In genomic region chr1:156537027-156537426, GRCh38 we compare ENCODE assay signal across 9 cellular contexts. TPM values are rescaled to one million over a fixed set of nuclear protein-coding genes. Genes with fewer than 3 reads are reported as not detected.
"Had no signal": no experiment of that assay in that cellular context is flagged by ENCODE, and none has a peak within 500 bp of the region (broad histone marks: within the 10 kb centered on the region; RNA-seq: fewer than 3 reads in every experiment).

No MANE protein-coding gene starts in this region.

- H3K9me3 ChIP-seq: HAP-1 had no signal

- H3K27ac ChIP-seq: GM23248 had no signal

- H3K4me3 ChIP-seq: GM23248, HAP-1, K562 had no signal

- ATAC-seq: HCT116, K562 had no signal

- DNase-seq: GM23248, GOT3, H7, IMR-90 had no signal

- H3K4me1 ChIP-seq: HAP-1 had no signal

RNA-seq across cellular contexts. Expression of gene TTC24, which starts 42.5 kb away (rescaled TPM):
- total RNA-seq: GM23248, H4, HT-29, IMR-90, K562 had no signal
- polyA plus RNA-seq: GM23248, IMR-90, K562 had no signal
